ENCODE assay signal across 11 cellular contexts in genomic region chr21:29258626-29259335, GRCh38. TPM values are rescaled to one million over a fixed set of nuclear protein-coding genes. Genes with fewer than 3 reads are reported as not detected.
DNase-seq lines count a peak whose midpoint lies in the region; ATAC-seq, FAIRE-seq and TF ChIP-seq lines count a peak whose summit lies in the region.
"Had no signal": no experiment of that assay in that cellular context is flagged by ENCODE, and none has a peak within 500 bp of the region (broad histone marks: within the 10 kb centered on the region; RNA-seq: fewer than 3 reads in every experiment).

No MANE protein-coding gene starts in this region.

- no peak for FAIRE-seq in frontal cortex (lab: Jason Lieb, UNC)

- no peak overlapping the region for H3K56ac ChIP-seq in mesendoderm (ENCODE audit: low read length)

- peaks cover 17% of the 10 kb centered on the region for H3F3A ChIP-seq in GM23248 (ENCODE audit: insufficient read depth)

- H3K9me2 ChIP-seq in GM23248 (ENCODE audit: insufficient read depth), result no peaks in the 10 kb centered on the region

- no peak overlapping the region for H2BK15ac ChIP-seq in mesendoderm (replicated peaks; ENCODE audit: low read depth)

- H2BK120ac ChIP-seq in mesendoderm (ENCODE audit: low read depth, low read length), result no peak overlapping the region

- H3K23ac ChIP-seq in mesendoderm (ENCODE audit: low read length), result no peak overlapping the region

- H3K27ac ChIP-seq in GM23248 (peak overlapping the region; percentile 83), mesendoderm (ENCODE audit: low read depth, low read length) (no peak overlapping the region), aorta (ENCODE audit: low read depth in 1 of 2, low read length in 2 of 2) (no peak overlapping the region)

- ATAC-seq in SK-N-SH treated with all-trans-retinoic acid at 6 μM for 48 hours (peak; percentile 95), sciatic nerve (peak; percentile 75), aorta (ENCODE audit: low FRiP score) (no peak)
- ATAC-seq: Right ventricle myocardium inferior; stimulated activated effector memory CD8-positive, alpha-beta T cell treated with anti-CD3 and anti-CD28 coated beads, Interleukin-12 subunit alpha, Interleukin-12 subunit beta, amount 100 ng/mL, for 72 hours had no signal

- H3K4me3 ChIP-seq in GM23248, result peak overlapping the region; percentile 52
- no peak overlapping the region for H3K4me3 ChIP-seq in mesendoderm (ENCODE audit: low read length)
- no peak overlapping the region for H3K4me3 ChIP-seq in aorta (ENCODE audit: low read length in 2 of 2)

- no peaks in the 10 kb centered on the region for H3K9me3 ChIP-seq in GM23248 (ENCODE audit: low read depth)
- no peaks in the 10 kb centered on the region for H3K9me3 ChIP-seq in aorta (ENCODE audit: control insufficient read depth, low read length)

- H3K9ac ChIP-seq in GM23248 (peak overlapping the region; percentile 40), mesendoderm (ENCODE audit: low read length) (no peak overlapping the region)

- H3K79me1 ChIP-seq in mesendoderm (ENCODE audit: low read length), result no peaks in the 10 kb centered on the region

- H4K5ac ChIP-seq in mesendoderm (ENCODE audit: low read length), result no peak overlapping the region

- no peaks in the 10 kb centered on the region for H3K79me2 ChIP-seq in GM23248 (ENCODE audit: insufficient read depth)
- H3K79me2 ChIP-seq in mesendoderm (ENCODE audit: control insufficient read depth, insufficient read depth, low read length), result no peaks in the 10 kb centered on the region

- in situ Hi-C loops in GM23248 (cut with MboI), result no loop called here

- no peak overlapping the region for H3K4ac ChIP-seq in mesendoderm (ENCODE audit: low read depth, low read length)

- H3K4me2 ChIP-seq in GM23248 (ENCODE audit: unreplicated experiment) (peak overlapping the region; percentile 80), mesendoderm (ENCODE audit: low read length) (no peak overlapping the region)

- H3K18ac ChIP-seq in mesendoderm (ENCODE audit: low read length), result no peak overlapping the region

- no peak overlapping the region for H2AK5ac ChIP-seq in mesendoderm (ENCODE audit: low read length)

- H3K27me3 ChIP-seq in GM23248 (replicated peaks; ENCODE audit: insufficient read depth) (no peaks in the 10 kb centered on the region), mesendoderm (ENCODE audit: insufficient read depth, low read length, poor library complexity) (no peaks in the 10 kb centered on the region), aorta (ENCODE audit: control insufficient read depth in 1 of 2, insufficient read depth in 2 of 2, low read length in 1 of 2) (no peaks in the 10 kb centered on the region)

- H2BK5ac ChIP-seq in mesendoderm (ENCODE audit: low read length), result no peak overlapping the region

- no peaks in the 10 kb centered on the region for H4K20me1 ChIP-seq in GM23248 (ENCODE audit: insufficient read depth)

- H3K36me3 ChIP-seq in GM23248 (ENCODE audit: low read depth) (no peaks in the 10 kb centered on the region), mesendoderm (ENCODE audit: control insufficient read depth, insufficient read depth, low read length) (no peaks in the 10 kb centered on the region), aorta (ENCODE audit: control insufficient read depth in 1 of 2, insufficient read depth in 2 of 2, low read length in 1 of 2) (no peaks in the 10 kb centered on the region)

- peak; percentile 84 for DNase-seq in GM23248
- peak; percentile 81 for DNase-seq in fibroblast of peridontal ligament (ENCODE audit: extremely low read depth)
- no peak for DNase-seq in sciatic nerve (ENCODE audit: low spot score)
- DNase-seq in mesendoderm, result no peak
- no peak for DNase-seq in aorta
- no peak for DNase-seq in DMS53 treated with DMSO at 0.1 percent for 48 hours (lab: John Stamatoyannopoulos, UW; ENCODE audit: unreplicated experiment)
- DNase-seq in frontal cortex (ENCODE audit: low spot score in 2 of 2), result no peak
- DNase-seq: activated CD4-positive, alpha-beta T cell treated with anti-CD3 and anti-CD28 coated beads, Interleukin-2, amount 10 ng/mL, durations not matched to agents 7 days and 5 days had no signal

- intact Hi-C loops in sciatic nerve (cut with DNase I), result no loop called here
- intact Hi-C loops in aorta (cut with DNase I), result no loop called here

- H4K8ac ChIP-seq in mesendoderm (ENCODE audit: low read depth, low read length), result no peak overlapping the region

- 19 to 20% methylated on average over 5 of the region's 5 CpGs for WGBS in GM23248 (ENCODE audit: low coverage in 1 of 2, low lambda C conversion rate in 2 of 2, missing lambda C conversion rate in 2 of 2), 2 experiments
- no CpG with 5 or more reads among the region's 5 CpGs for WGBS in mesendoderm (ENCODE audit: extremely low coverage, insufficient coverage, low lambda C conversion rate)
- WGBS in aorta, 2 donors, result 38% methylated on average over 5 of the region's 5 CpGs

- peaks cover 24% of the 10 kb centered on the region for H3K4me1 ChIP-seq in GM23248 (ENCODE audit: insufficient read depth)
- H3K4me1 ChIP-seq in mesendoderm (ENCODE audit: control insufficient read depth, low read depth, low read length), result no peaks in the 10 kb centered on the region
- peaks cover 0 to 1% of the 10 kb centered on the region in 2 donors for H3K4me1 ChIP-seq in aorta (ENCODE audit: control insufficient read depth in 1 of 2, insufficient read depth in 2 of 2, low read length in 2 of 2)

- H2AFZ ChIP-seq in GM23248, result peak overlapping the region; percentile 25

TF ChIP-seq in SK-N-SH treated with all-trans-retinoic acid at 6 μM for 48 hours, 23 proteins besides CTCF, POLR2A, EP300 and RAD21:
- no peak for TF ChIP-seq TCF4 (CRISPR knock-in tag; IDR thresholded peaks at IDR 0.05; ENCODE audit: borderline replicate concordance)
- no peak for TF ChIP-seq OSR1 (CRISPR knock-in tag; IDR thresholded peaks at IDR 0.05)
- TF ChIP-seq CREB5 (CRISPR knock-in tag; IDR thresholded peaks at IDR 0.05; ENCODE audit: low read depth), result 0 out of 2 replicates have a peak, but pooled peaks have one; percentile 8
- TF ChIP-seq ISL1 (CRISPR knock-in tag; IDR thresholded peaks at IDR 0.05), result peak; percentile 85

RNA-seq across cellular contexts. Expression of gene BACH1, which starts 39.9 kb away (rescaled TPM):
- 52.4 and 52.7 TPM in 2 replicates for total RNA-seq in GM23248 (2014; rRNA removed; shearing (Covaris generic))
- polyA plus RNA-seq in GM23248 (2016; fragmentation: Nextera tagmentation; extraction: Ambion mirVana) (22.9 and 23.9 TPM in 2 replicates), aorta (10 to 100 TPM; 12.1 to 14.8 TPM)
- total RNA-seq in sciatic nerve (94.7 TPM), aorta (100 to 1,000 TPM in 1 of 2 donors, 10 to 100 TPM in 1; 90.1 to 103 TPM), frontal cortex (136 TPM)
- polyA plus RNA-seq in mesendoderm (2013, experiment 1 of 2), result 25.9 TPM
- polyA plus RNA-seq in mesendoderm (2013, experiment 2 of 2), result 25.8 TPM

Comparison
In these comparisons a context has a peak if more than half of its experiments do, and no peak if none do; other contexts are left out.
1. DNase-seq: peak in GM23248 (single experiment) and fibroblast of peridontal ligament (single experiment); none in sciatic nerve (single experiment), mesendoderm (single experiment), aorta (0 of 2), DMS53 treated with DMSO at 0.1 percent for 48 hours (single experiment) and frontal cortex (0 of 2).